ENCODE assay signal across 8 cellular contexts in the genomic region with DNA sequence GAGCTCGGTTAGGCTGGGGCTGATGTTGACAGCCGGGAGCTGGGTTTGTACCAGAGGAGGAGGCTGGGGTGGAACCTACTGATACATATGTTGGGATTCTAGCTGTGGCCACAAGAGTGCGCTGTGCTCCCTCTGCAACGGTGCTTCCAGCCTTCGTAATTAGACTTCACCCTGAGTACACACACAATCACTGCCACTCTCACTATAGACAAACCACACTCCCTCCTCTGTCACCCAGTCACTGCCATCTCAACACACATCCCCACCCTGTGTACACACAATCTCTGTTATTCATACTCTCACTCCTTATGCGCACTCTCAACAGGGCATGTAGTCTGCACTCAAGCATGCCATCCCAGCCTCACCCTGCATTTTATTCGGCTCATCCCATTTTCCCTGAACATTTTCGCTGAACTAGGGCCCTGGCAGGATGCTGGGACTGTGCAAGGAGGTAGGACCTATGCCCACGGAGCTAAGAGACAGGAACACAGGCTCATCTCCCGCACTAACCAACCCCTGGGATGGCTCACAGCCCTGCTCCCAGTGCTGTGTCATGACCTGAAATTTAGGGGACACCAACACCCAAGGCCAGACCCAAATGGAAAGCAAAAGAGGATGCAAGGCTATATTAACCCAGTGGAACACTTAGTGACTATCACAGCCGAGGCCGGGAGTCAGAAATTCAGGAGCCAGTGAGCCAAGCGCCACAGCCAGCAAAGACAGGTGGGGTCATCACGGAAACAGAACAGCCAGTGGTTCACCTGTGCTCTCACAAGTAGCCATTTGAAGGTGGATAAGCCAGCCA. TPM values are rescaled to one million over a fixed set of nuclear protein-coding genes. Genes with fewer than 3 reads are reported as not detected.
DNase-seq lines count a peak whose midpoint lies in the region; ATAC-seq and TF ChIP-seq lines count a peak whose summit lies in the region.

No MANE protein-coding gene starts in this region.

- H3K4me1 ChIP-seq in gastroesophageal sphincter (peaks cover 0 to 9% (median under 1%) of the 10 kb centered on the region in 3 donors), ovary (ENCODE audit: insufficient read depth) (no peaks in the 10 kb centered on the region), tibial artery (peaks cover 0 to 59% (median 41%) of the 10 kb centered on the region in 4 donors)

- H3K36me3 ChIP-seq in gastroesophageal sphincter: no peaks in the 10 kb centered on the region
- no peaks in the 10 kb centered on the region for H3K36me3 ChIP-seq in ovary
- H3K36me3 ChIP-seq in tibial artery: no peaks in the 10 kb centered on the region

- TF ChIP-seq POLR2A in gastroesophageal sphincter (IDR thresholded peaks at IDR 0.05) (no peak), ovary (IDR thresholded peaks at IDR 0.05) (no peak)

- TF ChIP-seq EP300 in gastroesophageal sphincter (IDR thresholded peaks at IDR 0.05): no peak
- no peak for TF ChIP-seq EP300 in ovary (IDR thresholded peaks at IDR 0.05)

- H3K27ac ChIP-seq in gastroesophageal sphincter (no peak overlapping the region), ovary (no peak overlapping the region), tibial artery (peak overlapping the region; percentile 59 to 93)

- 0 to 50% methylated on average over 3 to 9 of the region's 14 CpGs for WGBS in gastroesophageal sphincter (ENCODE audit: low coverage in 1 of 2), 2 donors
- WGBS in ovary, 3 donors: 48 to 50% (median 49%) methylated on average over 14 of the region's 14 CpGs

- peak; percentile 55 for ATAC-seq in gastroesophageal sphincter
- ATAC-seq in HG03342 (IDR thresholded peaks at IDR 0.05; ENCODE audit: unreplicated experiment): no peak

- TF ChIP-seq CTCF in GM12864 (IDR thresholded peaks at IDR 0.05; ENCODE audit: low read depth, low read length, missing control alignments) (peak; percentile 96), gastroesophageal sphincter (IDR thresholded peaks at IDR 0.05) (peak in 3 of 4 experiments; percentile 40 to 78 (median 56)), ovary (IDR thresholded peaks at IDR 0.05) (peak; percentile 21 to 51 (median 42)), tibial artery (IDR thresholded peaks at IDR 0.05) (peak; percentile 88 to 89)

- DNase-seq in GM12864 (ENCODE audit: low read depth) (peak; percentile 47), MV-4-11 (lab: John Stamatoyannopoulos, UW) (peak; percentile 52), SHP77 treated with DMSO at 0.1 percent for 48 hours (lab: John Stamatoyannopoulos, UW) (peak; percentile 26), ovary (peak; percentile 43 to 73 (median 53)), tibial artery (peak; percentile 66 to 86)
- peak; percentile 25 for DNase-seq in activated gamma-delta T cell treated with anti-CD3 and anti-CD28 coated beads, Interleukin-2, amount 50 U/mL, for 16 hours (ENCODE audit: low read depth)

- peaks cover 48% of the 10 kb centered on the region for H3K27me3 ChIP-seq in gastroesophageal sphincter
- no peaks in the 10 kb centered on the region for H3K27me3 ChIP-seq in ovary
- peaks cover 5 to 14% of the 10 kb centered on the region in 2 donors for H3K27me3 ChIP-seq in tibial artery

- H3K9me3 ChIP-seq in gastroesophageal sphincter (peaks cover 0 to 5% (median 0%) of the 10 kb centered on the region in 3 donors), ovary (no peaks in the 10 kb centered on the region), tibial artery (no peaks in the 10 kb centered on the region)

- intact Hi-C loops in ovary (cut with DNase I): loop anchor here in 2 of 4 donors (5.0 kb wide), 2 partner anchors 66 to 81 kb away; no protein-coding TSS in a partner anchor
- intact Hi-C loops in tibial artery (cut with DNase I; ENCODE audit: low total_unique reads): loop anchor here (2.0 to 5.0 kb wide), 2 partner anchors 66 to 81 kb away; no protein-coding TSS in a partner anchor

- H3K4me3 ChIP-seq in GM12864 (ENCODE audit: low read depth, low read length): no peak overlapping the region
- no peak overlapping the region for H3K4me3 ChIP-seq in gastroesophageal sphincter
- H3K4me3 ChIP-seq in ovary: no peak overlapping the region
- no peak overlapping the region for H3K4me3 ChIP-seq in tibial artery

RNA-seq across cellular contexts. Expression of a gene that starts 5.7 kb away (rescaled TPM):
- total RNA-seq in gastroesophageal sphincter (1 to 10 TPM in 2 of 4 donors, not detected in 2; 1.1 to 6.4 TPM), ovary (1 to 10 TPM in 1 of 7 donors, under 1 TPM in 3, not detected in 3; 0.23 to 1.7 (median 0.32) TPM)
- not detected for polyA plus RNA-seq in ovary

RNA-seq across cellular contexts. Expression of a gene that starts 6.1 kb away (rescaled TPM):
- total RNA-seq in gastroesophageal sphincter (10 to 100 TPM in 3 of 4 donors, 1 to 10 TPM in 1; 8.6 to 27.0 (median 18.4) TPM), ovary (100 to 1,000 TPM in 1 of 7 donors, 10 to 100 TPM in 2, 1 to 10 TPM in 4; 4.9 to 149 (median 9.5) TPM)
- polyA plus RNA-seq in ovary: 10 to 100 TPM in 1 of 2 donors, 1 to 10 TPM in 1; 7.9 to 19.4 TPM

RNA-seq across cellular contexts. Expression of a gene that starts 27.2 kb away (rescaled TPM):
- total RNA-seq in gastroesophageal sphincter (under 1 TPM in 1 of 4 donors, not detected in 3; 0.27 TPM), ovary (not detected)
- polyA plus RNA-seq in ovary: not detected

RNA-seq across cellular contexts. Expression of a gene that starts 31.9 kb away (rescaled TPM):
- total RNA-seq in gastroesophageal sphincter: 1 to 10 TPM in 1 of 4 donors, not detected in 3; 1.9 TPM
- total RNA-seq in ovary: not detected
- polyA plus RNA-seq in ovary: not detected

Comparison
In these comparisons a context has a peak if more than half of its experiments do, and no peak if none do; other contexts are left out.
1. DNase-seq: peak in every context shown above with its lines; median percentile 76 in tibial artery; 53 in ovary; 52 in MV-4-11; 47 in GM12864; 26 in SHP77 treated with DMSO at 0.1 percent for 48 hours; 25 in activated gamma-delta T cell treated with anti-CD3 and anti-CD28 coated beads, Interleukin-2, amount 50 U/mL, for 16 hours.
2. CTCF ChIP-seq: peak in every context shown above with its lines; median percentile 96 in GM12864; 88 in tibial artery; 56 in gastroesophageal sphincter; 42 in ovary.
3. H3K27ac ChIP-seq: peak in tibial artery (2 of 2); none in gastroesophageal sphincter (0 of 4) and ovary (0 of 2).